In genomic region chr1:36922593-36923251, GRCh38 we compare ENCODE assay signal across 1 cellular context.
TF ChIP-seq lines count a peak whose summit lies in the region.

No MANE protein-coding gene starts in this region.

TF ChIP-seq in GM23338, 12 proteins besides CTCF, POLR2A, EP300 and RAD21 (continued from another document):
- TF ChIP-seq ZNF462 (CRISPR knock-in tag; IDR thresholded peaks at IDR 0.05) (no peak), EZH2 (IDR thresholded peaks at IDR 0.05; ENCODE audit: low read depth, unreplicated experiment) (no peak), ETS1 (IDR thresholded peaks at IDR 0.05) (no peak), ZNF114 (CRISPR knock-in tag; IDR thresholded peaks at IDR 0.05) (no peak), ZNF331 (CRISPR knock-in tag; IDR thresholded peaks at IDR 0.05; ENCODE audit: low read depth) (no peak), POLR2AphosphoS5 (IDR thresholded peaks at IDR 0.05; ENCODE audit: low read depth) (no peak), STAT1 (IDR thresholded peaks at IDR 0.05; ENCODE audit: unreplicated experiment) (no peak), NANOG (IDR thresholded peaks at IDR 0.05; ENCODE audit: borderline replicate concordance) (no peak), EZH2phosphoT487 (IDR thresholded peaks at IDR 0.05; ENCODE audit: unreplicated experiment) (no peak), CREB1 (CRISPR knock-in tag; IDR thresholded peaks at IDR 0.05; ENCODE audit: low read depth) (no peak)
